In genomic region chr13:79062291-79062690, GRCh38 we compare ENCODE assay signal across 2 cellular contexts.
TF ChIP-seq lines count a peak whose summit lies in the region.

No MANE protein-coding gene starts in this region.

TF ChIP-seq in SK-N-SH, 30 proteins besides CTCF, POLR2A, EP300 and RAD21 (continued from another document):
- TF ChIP-seq, protein P1, sequence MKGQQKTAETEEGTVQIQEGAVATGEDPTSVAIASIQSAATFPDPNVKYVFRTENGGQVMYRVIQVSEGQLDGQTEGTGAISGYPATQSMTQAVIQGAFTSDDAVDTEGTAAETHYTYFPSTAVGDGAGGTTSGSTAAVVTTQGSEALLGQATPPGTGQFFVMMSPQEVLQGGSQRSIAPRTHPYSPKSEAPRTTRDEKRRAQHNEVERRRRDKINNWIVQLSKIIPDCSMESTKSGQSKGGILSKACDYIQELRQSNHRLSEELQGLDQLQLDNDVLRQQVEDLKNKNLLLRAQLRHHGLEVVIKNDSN (IDR thresholded peaks at IDR 0.05; ENCODE audit: borderline replicate concordance, low read depth), result no peak
- TF ChIP-seq CHD2 (IDR thresholded peaks at IDR 0.05; ENCODE audit: low read length, partially characterized antibody) (no peak), FOXJ3 (CRISPR knock-in tag; IDR thresholded peaks at IDR 0.05) (no peak), MEF2A (IDR thresholded peaks at IDR 0.05; ENCODE audit: borderline replicate concordance, low read depth) (no peak), EZH2phosphoT487 (IDR thresholded peaks at IDR 0.05; ENCODE audit: borderline replicate concordance, low read depth) (no peak), GATA2 (CRISPR knock-in tag; IDR thresholded peaks at IDR 0.05) (no peak), NFIC (IDR thresholded peaks at IDR 0.05; ENCODE audit: borderline replicate concordance) (no peak)

TF ChIP-seq in SK-N-SH treated with all-trans-retinoic acid at 6 μM for 48 hours, 23 proteins besides CTCF, POLR2A, EP300 and RAD21 (continued from another document):
- TF ChIP-seq RARB (CRISPR knock-in tag; IDR thresholded peaks at IDR 0.05) (no peak), CSDC2 (CRISPR knock-in tag; IDR thresholded peaks at IDR 0.05) (no peak), TOX (CRISPR knock-in tag; IDR thresholded peaks at IDR 0.05; ENCODE audit: borderline replicate concordance) (no peak), PPARA (CRISPR knock-in tag; IDR thresholded peaks at IDR 0.05; ENCODE audit: borderline replicate concordance) (no peak), ZNF8 (CRISPR knock-in tag; IDR thresholded peaks at IDR 0.05) (no peak)
TF ChIP-seq in SK-N-SH treated with all-trans-retinoic acid at 6 μM for 48 hours: peak in this region for 0.
